ENCODE assay signal across 17 cellular contexts in the genomic region with DNA sequence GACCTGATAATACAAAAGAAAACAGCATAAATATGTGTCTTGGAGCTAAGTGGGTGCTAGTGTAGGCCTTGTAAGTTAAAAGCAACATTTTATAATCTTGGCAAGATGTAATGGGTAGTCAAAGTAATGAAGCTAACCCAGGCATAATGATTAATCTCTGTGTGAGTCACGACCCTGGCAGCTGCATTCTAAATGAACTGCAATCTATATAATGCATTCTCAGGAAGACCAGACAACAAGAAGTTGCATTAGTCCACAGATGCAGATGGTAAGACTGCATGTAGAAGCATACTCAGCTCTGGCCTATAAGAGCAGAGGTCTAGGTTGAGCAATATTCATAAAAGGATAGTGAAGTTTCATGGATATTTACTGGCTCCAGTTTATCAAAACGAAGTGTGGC.
A peak's percentile ranks its signal among the peaks of the same experiment; 100 is the strongest.
DNase-seq lines count a peak whose midpoint lies in the region; ATAC-seq and TF ChIP-seq lines count a peak whose summit lies in the region.
"Had no signal": no experiment of that assay in that cellular context is flagged by ENCODE, and none has a peak within 500 bp of the region (broad histone marks: within the 10 kb centered on the region; RNA-seq: fewer than 3 reads in every experiment).

No MANE protein-coding gene starts in this region.

- H3K4me3 ChIP-seq in astrocyte of the spinal cord (ENCODE audit: low read depth, low read length), result no peak overlapping the region
- H3K4me3 ChIP-seq: GM12878, stomach had no signal

- ATAC-seq in HG02840 (IDR thresholded peaks at IDR 0.05; ENCODE audit: low FRiP score, unreplicated experiment), result no peak
- ATAC-seq: GM12878, WTC11 had no signal

- TF ChIP-seq CTCF in astrocyte of the spinal cord (IDR thresholded peaks at IDR 0.05; ENCODE audit: low read depth, low read length), result no peak

- DNase-seq in DMS 273 (lab: John Stamatoyannopoulos, UW; ENCODE audit: unreplicated experiment) (peak; percentile 44), LHCN-M2 (ENCODE audit: low read depth) (peak; percentile 76), astrocyte of the spinal cord (ENCODE audit: low read depth, low spot score) (peak; percentile 65), left kidney (ENCODE audit: low read depth, low spot score) (peak; percentile 17), occipital lobe (lab: John Stamatoyannopoulos, UW) (no peak), COR-L47 (lab: John Stamatoyannopoulos, UW) (no peak)
- no peak for DNase-seq in stimulated activated CD8-positive, alpha-beta memory T cell treated with anti-CD3 and anti-CD28 coated beads, Interleukin-4, amount 100 ng/mL, for 48 hours
- DNase-seq: effector CD4-positive, alpha-beta T cell; H9; hippocampal formation; NCI-H510A; SHP77 treated with DMSO at 0.1 percent for 48 hours; stimulated activated CD4-positive, alpha-beta T cell treated with anti-CD3 and anti-CD28 coated beads, Interleukin-4, amount 100 ng/mL, for 1 hour; stomach had no signal

- in situ Hi-C loops in astrocyte of the spinal cord (cut with HindIII; ENCODE audit: low sequenced_read_pairs), result no loop called here

Comparison
In these comparisons a context has a peak if more than half of its experiments do, and no peak if none do; other contexts are left out.
1. DNase-seq: peak in DMS 273 (single experiment), LHCN-M2 (single experiment), astrocyte of the spinal cord (single experiment) and left kidney (single experiment); none in stimulated activated CD8-positive, alpha-beta memory T cell treated with anti-CD3 and anti-CD28 coated beads, Interleukin-4, amount 100 ng/mL, for 48 hours (single experiment), occipital lobe (single experiment) and COR-L47 (single experiment).